Comparison of ENCODE assay signal across 8 cellular contexts in genomic region chr11:9574806-9575530, GRCh38. TPM values are rescaled to one million over a fixed set of nuclear protein-coding genes. Genes with fewer than 3 reads are reported as not detected.
DNase-seq lines count a peak whose midpoint lies in the region; ATAC-seq and TF ChIP-seq lines count a peak whose summit lies in the region.

No MANE protein-coding gene starts in this region.

- no peaks in the 10 kb centered on the region for H3K27me3 Mint-ChIP-seq in activated CD4-positive, alpha-beta memory T cell treated with anti-CD3 and anti-CD28 coated beads for 36 hours
- peaks cover 0 to 3% of the 10 kb centered on the region in 2 donors for H3K27me3 Mint-ChIP-seq in natural killer cell treated with Interleukin-12 subunit alpha and Interleukin-12 subunit beta and Interleukin-15 and Interleukin-18, amount 100 ng/mL, for 72 hours

- peak overlapping the region; percentile 87 for H3K4me3 ChIP-seq in GM06990 (replicated peaks; ENCODE audit: low read depth, low read length)
- H3K4me3 ChIP-seq in fibroblast of pulmonary artery (replicated peaks; ENCODE audit: low read depth, low read length): peak overlapping the region; percentile 76

- POLR2A ChIA-PET in activated CD4-positive, alpha-beta memory T cell treated with anti-CD3 and anti-CD28 coated beads for 36 hours (lab: Charles Lee): interaction anchor here (1.0 to 3.7 kb wide), 7 partner anchors 9 to 732 kb away, joined by 3 to 23 read pairs (median 15); partner anchors contain the start of gene ZNF143

- CTCF ChIA-PET in activated CD4-positive, alpha-beta memory T cell treated with anti-CD3 and anti-CD28 coated beads for 36 hours (lab: Charles Lee): interaction anchor here (0.6 to 7.1 kb wide), 8 partner anchors 26 to 173 kb away, joined by 3 to 75 read pairs (median 8); no protein-coding TSS in a partner anchor

- no peaks in the 10 kb centered on the region for H3K36me3 ChIP-seq in GM06990 (ENCODE audit: control insufficient read depth, insufficient read depth, low read length)

- peaks cover 49% of the 10 kb centered on the region for H3K36me3 Mint-ChIP-seq in activated CD4-positive, alpha-beta memory T cell treated with anti-CD3 and anti-CD28 coated beads for 36 hours
- H3K36me3 Mint-ChIP-seq in natural killer cell treated with Interleukin-12 subunit alpha and Interleukin-12 subunit beta and Interleukin-15 and Interleukin-18, amount 100 ng/mL, for 72 hours: peaks cover 41% of the 10 kb centered on the region

- H3K4me3 Mint-ChIP-seq in activated CD4-positive, alpha-beta memory T cell treated with anti-CD3 and anti-CD28 coated beads for 36 hours: peak overlapping the region; percentile 97
- H3K4me3 Mint-ChIP-seq in natural killer cell treated with Interleukin-12 subunit alpha and Interleukin-12 subunit beta and Interleukin-15 and Interleukin-18, amount 100 ng/mL, for 72 hours: peak overlapping the region; percentile 80

- intact Hi-C loops in activated CD4-positive, alpha-beta memory T cell treated with anti-CD3 and anti-CD28 coated beads for 36 hours (cut with micrococcal nuclease): loop anchor here (1.0 to 2.0 kb wide), 3 partner anchors 9 to 40 kb away; no protein-coding TSS in a partner anchor

- H3K4me1 Mint-ChIP-seq in activated CD4-positive, alpha-beta memory T cell treated with anti-CD3 and anti-CD28 coated beads for 36 hours (ENCODE audit: low read depth): peaks cover 33% of the 10 kb centered on the region
- H3K4me1 Mint-ChIP-seq in natural killer cell treated with Interleukin-12 subunit alpha and Interleukin-12 subunit beta and Interleukin-15 and Interleukin-18, amount 100 ng/mL, for 72 hours (ENCODE audit: low read depth in 2 of 2): peaks cover 25 to 45% of the 10 kb centered on the region in 2 donors

- peak; percentile 77 for DNase-seq in ACHN
- DNase-seq in GM06990 (ENCODE audit: extremely low read depth, insufficient read length): no peak
- peak; percentile 26 for DNase-seq in NCI-H2196 treated with DMSO at 0.1 percent for 48 hours (lab: John Stamatoyannopoulos, UW; ENCODE audit: unreplicated experiment)
- DNase-seq in activated CD4-positive, alpha-beta memory T cell treated with anti-CD3 and anti-CD28 coated beads for 36 hours: peak; percentile 24
- peak; percentile 92 for DNase-seq in fibroblast of pulmonary artery (ENCODE audit: low read depth)
- no peak for DNase-seq in natural killer cell treated with Interleukin-12 subunit alpha and Interleukin-12 subunit beta and Interleukin-15 and Interleukin-18, amount 100 ng/mL, for 72 hours (ENCODE audit: low spot score)

- H3K27ac Mint-ChIP-seq in activated CD4-positive, alpha-beta memory T cell treated with anti-CD3 and anti-CD28 coated beads for 36 hours: peak overlapping the region; percentile 82
- peak overlapping the region; percentile 76 to 82 for H3K27ac Mint-ChIP-seq in natural killer cell treated with Interleukin-12 subunit alpha and Interleukin-12 subunit beta and Interleukin-15 and Interleukin-18, amount 100 ng/mL, for 72 hours

- H3K9me3 Mint-ChIP-seq in activated CD4-positive, alpha-beta memory T cell treated with anti-CD3 and anti-CD28 coated beads for 36 hours: no peaks in the 10 kb centered on the region
- H3K9me3 Mint-ChIP-seq in natural killer cell treated with Interleukin-12 subunit alpha and Interleukin-12 subunit beta and Interleukin-15 and Interleukin-18, amount 100 ng/mL, for 72 hours: no peaks in the 10 kb centered on the region

- TF ChIP-seq CTCF in GM06990 (IDR thresholded peaks at IDR 0.05; ENCODE audit: insufficient read depth, low read length, poor library complexity, severe bottlenecking) (no peak), fibroblast of pulmonary artery (IDR thresholded peaks at IDR 0.05; ENCODE audit: low read length, missing control alignments) (no peak)

- no peak for ATAC-seq in natural killer cell treated with Interleukin-12 subunit alpha and Interleukin-12 subunit beta and Interleukin-15 and Interleukin-18, amount 100 ng/mL, for 72 hours
- ATAC-seq in GM21381 (IDR thresholded peaks at IDR 0.05; ENCODE audit: unreplicated experiment) (no peak), HG03159 (IDR thresholded peaks at IDR 0.05; ENCODE audit: unreplicated experiment) (no peak)

- in situ Hi-C loops in ACHN (cut with HindIII; ENCODE audit: low pct_ligation_motif_present, low pct_unique_long_range_greater_than_20kb, low sequenced_read_pairs): no loop called here

- no peaks in the 10 kb centered on the region for H3K27me3 ChIP-seq in GM06990 (replicated peaks; ENCODE audit: control insufficient read depth, insufficient read depth, low read length)

RNA-seq across cellular contexts. Expression of gene WEE1, which starts 1.5 kb away (rescaled TPM):
- 10 to 100 TPM; 47.8 to 52.4 TPM for total RNA-seq in activated CD4-positive, alpha-beta memory T cell treated with anti-CD3 and anti-CD28 coated beads for 36 hours
- total RNA-seq in natural killer cell treated with Interleukin-12 subunit alpha and Interleukin-12 subunit beta and Interleukin-15 and Interleukin-18, amount 100 ng/mL, for 72 hours: 10 to 100 TPM; 28.0 to 63.8 TPM

Comparison
In these comparisons a context has a peak if more than half of its experiments do, and no peak if none do; other contexts are left out.
1. DNase-seq: peak in ACHN (single experiment), NCI-H2196 treated with DMSO at 0.1 percent for 48 hours (single experiment), activated CD4-positive, alpha-beta memory T cell treated with anti-CD3 and anti-CD28 coated beads for 36 hours (single experiment) and fibroblast of pulmonary artery (single experiment); none in GM06990 (single experiment) and natural killer cell treated with Interleukin-12 subunit alpha and Interleukin-12 subunit beta and Interleukin-15 and Interleukin-18, amount 100 ng/mL, for 72 hours (single experiment).